Comparison of ENCODE assay signal across 10 cellular contexts in the genomic region with DNA sequence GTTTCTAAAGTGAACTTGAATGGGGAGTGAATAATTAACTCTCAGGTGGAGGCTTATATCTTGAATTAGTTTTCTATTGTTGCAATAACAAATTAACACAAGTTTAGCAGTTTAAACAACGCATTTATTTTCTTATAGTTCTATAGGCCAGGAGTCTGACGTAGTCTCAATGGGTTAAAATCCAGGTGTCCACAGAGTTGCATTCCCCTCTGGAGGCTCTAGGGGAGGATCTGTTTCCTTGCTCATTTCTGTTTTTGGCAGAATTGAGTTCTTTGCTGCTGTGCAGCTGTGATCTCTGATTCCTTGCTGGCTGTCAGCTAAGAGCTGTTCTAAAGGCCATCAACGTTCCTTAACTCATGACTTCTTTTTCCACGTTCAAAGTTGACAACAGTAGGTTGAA.
"Had no signal": no experiment of that assay in that cellular context is flagged by ENCODE, and none has a peak within 500 bp of the region (broad histone marks: within the 10 kb centered on the region; RNA-seq: fewer than 3 reads in every experiment).

No MANE protein-coding gene starts in this region.

- H3K27ac ChIP-seq: ascending aorta had no signal

- H3K4me3 ChIP-seq: ascending aorta, skin epidermis had no signal

- FAIRE-seq: bronchial epithelial cell, endometrium, kidney had no signal

- DNase-seq: activated CD4-positive, alpha-beta T cell treated with anti-CD3 and anti-CD28 coated beads, Interleukin-2, amount 50 U/mL, for 48 hours; activated naive CD4-positive, alpha-beta T cell treated with anti-CD3 and anti-CD28 coated beads, Interleukin-2, amount 10 ng/mL, durations not matched to agents 7 days and 5 days; kidney; retina; stimulated activated CD4-positive, alpha-beta T cell treated with anti-CD3 and anti-CD28 coated beads, Interleukin-4, amount 100 ng/mL, for 24 hours; stimulated activated naive CD4-positive, alpha-beta T cell treated with Interleukin-2 at 50 U/mL for 16 hours had no signal

- H3K4me1 ChIP-seq: ascending aorta had no signal

- H3K9me3 ChIP-seq: ascending aorta had no signal

- H3K36me3 ChIP-seq: ascending aorta had no signal

- H3K27me3 ChIP-seq: ascending aorta had no signal
